Comparison of ENCODE assay signal across 8 cellular contexts in genomic region chr20:33666293-33667244, GRCh38. TPM values are rescaled to one million over a fixed set of nuclear protein-coding genes. Genes with fewer than 3 reads are reported as not detected.
DNase-seq lines count a peak whose midpoint lies in the region; ATAC-seq and TF ChIP-seq lines count a peak whose summit lies in the region.

Gene ACTL10 (plus strand): TSS chr20:33666943. CDS start chr20:33667498, 555 bp downstream.

- H3K27ac Mint-ChIP-seq in activated naive CD4-positive, alpha-beta T cell treated with anti-CD3 and anti-CD28 coated beads, Interleukin-2, amount 50 U/mL, for 24 hours, result peak within 1 kb of the TSS; percentile 95

- CTCF ChIA-PET in SK-N-SH (lab: Yijun Ruan, JAX), result interaction anchor here (0.5 to 10.6 kb wide), 26 partner anchors 9 to 301 kb away, joined by 3 to 114 read pairs (median 4); partner anchors contain the start of gene ZNF341

- H3K9me2 ChIP-seq in SK-N-SH, result no peaks in the 10 kb centered on the region

- peaks cover 25% of the 10 kb centered on the region for H3F3A ChIP-seq in SK-N-SH (replicated peaks; ENCODE audit: insufficient read depth)

- TF ChIP-seq RAD21 in Ishikawa (IDR thresholded peaks at IDR 0.05; ENCODE audit: low read depth) (no peak), SK-N-SH (IDR thresholded peaks at IDR 0.05; ENCODE audit: low read length) (0 out of 2 replicates have a peak, but pooled peaks have one; percentile 8)

- H3K4me3 ChIP-seq in SK-N-SH (ENCODE audit: low read depth in 2 of 2, low read length in 1 of 2), result peak within 1 kb of the TSS; percentile 41 to 52; a peak in 3 of 4 replicates

- ATAC-seq in GM21528 (IDR thresholded peaks at IDR 0.05; ENCODE audit: low FRiP score, unreplicated experiment), result peak; percentile 58

- H3K4me2 ChIP-seq in SK-N-SH, result peak within 1 kb of the TSS; percentile 75; the same call in 1 of the 2 replicates

- H3K9me3 Mint-ChIP-seq in activated naive CD4-positive, alpha-beta T cell treated with anti-CD3 and anti-CD28 coated beads, Interleukin-2, amount 50 U/mL, for 24 hours, result no peaks in the 10 kb centered on the region

- H3K79me2 ChIP-seq in SK-N-SH (ENCODE audit: insufficient read depth), result no peaks in the 10 kb centered on the region

- no peaks in the 10 kb centered on the region for H3K27me3 ChIP-seq in SK-N-SH (ENCODE audit: insufficient read depth)

- peaks cover 29% of the 10 kb centered on the region for H3K4me1 Mint-ChIP-seq in activated naive CD4-positive, alpha-beta T cell treated with anti-CD3 and anti-CD28 coated beads, Interleukin-2, amount 50 U/mL, for 24 hours

- POLR2A ChIA-PET in SK-N-SH (lab: Yijun Ruan, JAX), result interaction anchor here (0.7 to 3.7 kb wide), 10 partner anchors 12 to 273 kb away, joined by 3 to 17 read pairs (median 4); partner anchors contain the start of genes CBFA2T2 and SNTA1

- H3K9ac ChIP-seq in SK-N-SH, result no peak within 1 kb of the TSS

- TF ChIP-seq CTCF in SK-N-SH (IDR thresholded peaks at IDR 0.05), result peak; percentile 35

- no peaks in the 10 kb centered on the region for H3K27me3 Mint-ChIP-seq in activated naive CD4-positive, alpha-beta T cell treated with anti-CD3 and anti-CD28 coated beads, Interleukin-2, amount 50 U/mL, for 24 hours

- H3K4me1 ChIP-seq in SK-N-SH (ENCODE audit: control insufficient read depth in 1 of 2, insufficient read depth in 2 of 2, low read depth in 1 of 2, low read length in 1 of 2), result peaks cover 0 to 41% of the 10 kb centered on the region in 2 experiments; a peak in 1 of 4 replicates

- WGBS in SK-N-SH (ENCODE audit: low lambda C conversion rate), result 55% methylated on average over 40 of the region's 50 CpGs

- H2AFZ ChIP-seq in SK-N-SH (ENCODE audit: low read depth), result peak within 1 kb of the TSS; percentile 36; the same call in 1 of the 2 replicates

- TF ChIP-seq EP300 in Ishikawa (IDR thresholded peaks at IDR 0.05; ENCODE audit: borderline replicate concordance) (no peak), SK-N-SH (IDR thresholded peaks at IDR 0.05; ENCODE audit: borderline replicate concordance in 1 of 2, low read depth in 1 of 2, low read length in 1 of 2) (no peak; a peak in 1 of 4 replicates)

- DNase-seq in DMS79 treated with DMSO at 0.1 percent for 48 hours (lab: John Stamatoyannopoulos, UW) (peak; percentile 94), SK-N-SH (peak; percentile 94), globus pallidus (ENCODE audit: low spot score) (peak; percentile 97), nucleus accumbens (lab: John Stamatoyannopoulos, UW) (peak; percentile 23 to 98 (median 87)), substantia nigra (lab: John Stamatoyannopoulos, UW) (peak; percentile 65 to 96 (median 89))

- H3K36me3 ChIP-seq in SK-N-SH (replicated peaks in 1 of 2; ENCODE audit: control insufficient read depth in 1 of 2, insufficient read depth in 2 of 2, low read length in 1 of 2), result peaks cover 8 to 17% of the 10 kb centered on the region in 2 experiments

- no peaks in the 10 kb centered on the region for H3K9me3 ChIP-seq in SK-N-SH

- H4K20me1 ChIP-seq in SK-N-SH (ENCODE audit: insufficient read depth), result no peaks in the 10 kb centered on the region

- peak within 1 kb of the TSS; percentile 94 for H3K4me3 Mint-ChIP-seq in activated naive CD4-positive, alpha-beta T cell treated with anti-CD3 and anti-CD28 coated beads, Interleukin-2, amount 50 U/mL, for 24 hours

- no peaks in the 10 kb centered on the region for H3K36me3 Mint-ChIP-seq in activated naive CD4-positive, alpha-beta T cell treated with anti-CD3 and anti-CD28 coated beads, Interleukin-2, amount 50 U/mL, for 24 hours

- peak within 1 kb of the TSS; percentile 55 to 87; a peak in 3 of 4 replicates for H3K27ac ChIP-seq in SK-N-SH (ENCODE audit: low read depth in 2 of 2, low read length in 1 of 2)
- peak within 1 kb of the TSS; percentile 89 for H3K27ac ChIP-seq in substantia nigra (ENCODE audit: low read depth, low read length, poor library complexity, severe bottlenecking)

TF ChIP-seq in Ishikawa, 13 proteins besides CTCF, POLR2A, EP300 and RAD21:
- TF ChIP-seq EGR1 (IDR thresholded peaks at IDR 0.05), result no peak
- peak; percentile 27; the same call in 1 of the 2 replicates for TF ChIP-seq NFIC (IDR thresholded peaks at IDR 0.05)

TF ChIP-seq in SK-N-SH, 30 proteins besides CTCF, POLR2A, EP300 and RAD21:
- TF ChIP-seq FOSL2 (IDR thresholded peaks at IDR 0.05; ENCODE audit: borderline replicate concordance, low read depth) (no peak), CHD2 (IDR thresholded peaks at IDR 0.05; ENCODE audit: low read length, partially characterized antibody) (no peak), RCOR1 (IDR thresholded peaks at IDR 0.05; ENCODE audit: low read length) (no peak), POLR2AphosphoS5 (IDR thresholded peaks at IDR 0.05; ENCODE audit: low read depth, low read length) (peak; percentile 63; the same call in 1 of the 2 replicates), MAX (IDR thresholded peaks at IDR 0.05; ENCODE audit: low read depth) (peak; percentile 75), EZH2phosphoT487 (IDR thresholded peaks at IDR 0.05; ENCODE audit: borderline replicate concordance, low read depth) (no peak), NFIC (IDR thresholded peaks at IDR 0.05; ENCODE audit: borderline replicate concordance) (peak; percentile 72), FOXJ3 (CRISPR knock-in tag; IDR thresholded peaks at IDR 0.05) (no peak), TEAD4 (IDR thresholded peaks at IDR 0.05; ENCODE audit: borderline replicate concordance, insufficient read depth) (no peak), MXI1 (IDR thresholded peaks at IDR 0.05; ENCODE audit: low read depth, low read length) (peak; percentile 77), GABPA (IDR thresholded peaks at IDR 0.05; ENCODE audit: low read depth) (peak; percentile 26; the same call in 1 of the 2 replicates), GATA2 (CRISPR knock-in tag; IDR thresholded peaks at IDR 0.05) (no peak), JUND (IDR thresholded peaks at IDR 0.05) (no peak), RFX5 (IDR thresholded peaks at IDR 0.05; ENCODE audit: low read length) (no peak), PBX3 (IDR thresholded peaks at IDR 0.05) (no peak), NRF1 (IDR thresholded peaks at IDR 0.05; ENCODE audit: low read depth, low read length) (no peak), SMC3 (IDR thresholded peaks at IDR 0.05; ENCODE audit: low read depth, low read length) (peak; percentile 19; the same call in 1 of the 2 replicates), TAF1 (IDR thresholded peaks at IDR 0.05; ENCODE audit: borderline replicate concordance, low read depth, low read length) (no peak), ZBTB33 (IDR thresholded peaks at IDR 0.05; ENCODE audit: borderline replicate concordance, low read depth) (no peak), MEF2A (IDR thresholded peaks at IDR 0.05; ENCODE audit: borderline replicate concordance, low read depth) (no peak), RXRA (IDR thresholded peaks at IDR 0.05; ENCODE audit: borderline replicate concordance, low read depth) (no peak), SIN3A (IDR thresholded peaks at IDR 0.05; ENCODE audit: borderline replicate concordance, low read depth, low read length) (peak; percentile 44; the same call in 1 of the 2 replicates), USF2 (IDR thresholded peaks at IDR 0.05; ENCODE audit: borderline replicate concordance, low read depth, low read length) (no peak), USF1 (IDR thresholded peaks at IDR 0.05; ENCODE audit: borderline replicate concordance, low read depth) (no peak)

RNA-seq across cellular contexts. Expression of gene ACTL10, which starts in this region (rescaled TPM):
- 0.19 and 0.25 TPM in 2 replicates for polyA plus RNA-seq in SK-N-SH (2012; rRNA removed)
- 0.09 and 0.20 TPM in 2 replicates for polyA plus RNA-seq in SK-N-SH (2012; cell fraction: cytosol; rRNA removed)
- 0.32 and 0.33 TPM in 2 replicates for polyA plus RNA-seq in SK-N-SH (2012; cell fraction: nucleus; rRNA removed)

Comparison
In these comparisons a context has a peak if more than half of its experiments do, and no peak if none do; other contexts are left out.
1. Peak in every context shown above with its lines: DNase-seq, ATAC-seq, H3K4me3 ChIP-seq and H3K27ac ChIP-seq.
2. Peak in DNase-seq, H3K4me3 ChIP-seq, H3K27ac ChIP-seq and H3K4me2 ChIP-seq in SK-N-SH; RNA of the gene not detected or under 1 TPM.